8 cellular contexts compared by ENCODE assay signal in genomic region chr10:68559872-68560200, GRCh38. TPM values are rescaled to one million over a fixed set of nuclear protein-coding genes. Genes with fewer than 3 reads are reported as not detected.
DNase-seq lines count a peak whose midpoint lies in the region; ATAC-seq and TF ChIP-seq lines count a peak whose summit lies in the region.

No MANE protein-coding gene starts in this region.

- H3K36me3 Mint-ChIP-seq in T-cell, result no peaks in the 10 kb centered on the region

- CTCF ChIA-PET in T-cell (lab: Charles Lee), result interaction anchor here (0.6 to 0.7 kb wide), 3 partner anchors 64 to 337 kb away, joined by 4 to 6 read pairs (median 6); no protein-coding TSS in a partner anchor

- H3K27me3 Mint-ChIP-seq in T-cell, result peaks cover 47 to 57% of the 10 kb centered on the region in 2 donors

- H3K4me3 Mint-ChIP-seq in T-cell, result peak overlapping the region; percentile 55 to 76 (median 76)

- H3K9me3 Mint-ChIP-seq in T-cell, result no peaks in the 10 kb centered on the region

- POLR2A ChIA-PET in T-cell (lab: Charles Lee), result interaction anchor here (0.5 to 0.7 kb wide), 3 partner anchors 27 to 683 kb away, joined by 3 to 8 read pairs (median 4); no protein-coding TSS in a partner anchor

- no peak overlapping the region for H3K27ac ChIP-seq in caudate nucleus (ENCODE audit: low read depth, low read length)

- peaks cover 26 to 29% (median 27%) of the 10 kb centered on the region in 3 donors for H3K4me1 Mint-ChIP-seq in T-cell

- TF ChIP-seq CTCF in HFF-Myc (IDR thresholded peaks at IDR 0.05; ENCODE audit: low read depth, low read length, missing control alignments), result no peak
- no peak for TF ChIP-seq CTCF in fibroblast of villous mesenchyme (IDR thresholded peaks at IDR 0.05; ENCODE audit: insufficient read depth, low read depth, low read length)
- TF ChIP-seq CTCF in retinal pigment epithelial cell (conservative IDR thresholded peaks at IDR 0.05; ENCODE audit: low read depth, low read length), result no peak

- ATAC-seq in T-cell (replicated peaks in 1 of 4), result peak; percentile 42 to 58 (median 44)

- H3K4me3 ChIP-seq in HFF-Myc (replicated peaks; ENCODE audit: low read depth, low read length), result peak overlapping the region; percentile 90
- peak overlapping the region; percentile 83 for H3K4me3 ChIP-seq in fibroblast of villous mesenchyme (ENCODE audit: low read depth, low read length)
- H3K4me3 ChIP-seq in retinal pigment epithelial cell (ENCODE audit: low read length), result peak overlapping the region; percentile 71

- DNase-seq in HFF-Myc (ENCODE audit: extremely low read depth, low read depth), result no peak
- peak in 5 of 34 experiments; percentile 1 to 10 (median 5) for DNase-seq in T-cell
- DNase-seq in fibroblast of villous mesenchyme (ENCODE audit: low read depth), result peak; percentile 85
- no peak for DNase-seq in retinal pigment epithelial cell (ENCODE audit: low read depth)
- no peak for DNase-seq in RKO (ENCODE audit: low spot score)
- DNase-seq in caudate nucleus (lab: John Stamatoyannopoulos, UW), result no peak
- no peak for DNase-seq in SKM-1 (lab: John Stamatoyannopoulos, UW; ENCODE audit: unreplicated experiment)
- DNase-seq in NCI-H1436 (lab: John Stamatoyannopoulos, UW), result no peak

- no peak overlapping the region for H3K27ac Mint-ChIP-seq in T-cell

RNA-seq across cellular contexts. Expression of gene TET1, which starts 0.3 kb away (rescaled TPM):
- total RNA-seq in T-cell (1 to 10 TPM; 1.6 to 3.6 (median 1.9) TPM), fibroblast of villous mesenchyme (8.4 and 9.5 TPM in 2 replicates)

RNA-seq across cellular contexts. Expression of gene SLC25A16, which starts 32.5 kb away (rescaled TPM):
- 10 to 100 TPM; 19.0 to 25.9 (median 23.7) TPM for total RNA-seq in T-cell
- 14.8 and 28.1 TPM in 2 replicates for total RNA-seq in fibroblast of villous mesenchyme
